Comparison of ENCODE assay signal across 8 cellular contexts in the genomic region with DNA sequence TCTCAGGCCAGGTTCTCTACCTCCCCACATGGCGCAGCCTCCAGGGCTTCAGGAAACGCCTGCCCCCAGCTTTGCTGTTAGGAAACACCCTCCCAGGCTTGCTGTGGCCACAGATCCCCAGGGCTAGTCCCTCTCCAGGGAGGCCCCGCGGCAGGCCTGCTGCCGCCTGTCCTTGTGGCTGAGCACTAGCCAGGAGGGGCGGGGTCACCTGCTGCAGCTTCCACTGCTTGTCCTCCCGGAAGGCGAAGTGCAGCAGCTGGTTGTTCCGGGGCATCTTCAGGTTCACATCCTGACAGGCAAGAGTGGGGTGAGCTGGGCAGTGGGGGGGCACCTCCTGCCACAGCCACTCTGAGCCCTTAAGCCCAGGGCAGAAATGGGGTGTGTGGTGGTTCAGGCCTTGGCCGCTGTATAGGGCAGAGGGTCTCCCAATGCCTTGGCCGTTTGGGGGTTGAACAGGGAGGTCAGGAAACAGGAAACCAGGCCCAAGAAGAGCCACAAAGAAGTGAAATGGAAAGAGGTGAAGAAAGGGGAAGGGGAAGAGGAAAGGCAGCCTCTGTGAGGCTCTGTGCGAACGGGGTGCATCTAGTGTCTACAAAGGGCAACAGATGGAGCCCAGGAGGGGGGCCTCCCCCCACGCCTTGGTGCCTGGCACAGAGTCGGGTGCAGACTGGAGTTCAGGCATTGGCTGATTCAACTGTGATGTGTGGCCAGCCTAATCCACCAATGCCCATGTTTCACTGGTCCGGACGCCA. TPM values are rescaled to one million over a fixed set of nuclear protein-coding genes. Genes with fewer than 3 reads are reported as not detected.
DNase-seq lines count a peak whose midpoint lies in the region; ATAC-seq and TF ChIP-seq lines count a peak whose summit lies in the region.

No MANE protein-coding gene starts in this region.

- H3K36me3 ChIP-seq in Caco-2 (ENCODE audit: control insufficient read depth, insufficient read depth, low read length) (no peaks in the 10 kb centered on the region), liver (ENCODE audit: control insufficient read depth in 4 of 4, insufficient read depth in 3 of 4, low read depth in 1 of 4, low read length in 3 of 4) (peaks cover 2 to 26% (median 10%) of the 10 kb centered on the region in 4 donors), uterus (no peaks in the 10 kb centered on the region)

- intact Hi-C loops in Caco-2 (cut with micrococcal nuclease; ENCODE audit: unreplicated experiment) (loop anchor here (5.0 kb wide), 1 partner anchor 108 kb away; the partner anchor contains the start of gene NUDT16L1), uterus (cut with DNase I; ENCODE audit: low total_unique reads) (loop anchor here (5.0 kb wide), 1 partner anchor 33 kb away; the partner anchor contains the start of gene ZNF500)

- POLR2A ChIA-PET in Caco-2 (lab: Charles Lee), result no interaction called here
- POLR2A ChIA-PET in activated naive CD8-positive, alpha-beta T cell treated with anti-CD3 and anti-CD28 coated beads, Interleukin-2, amount 10 ng/mL, durations not matched to agents 7 days and 5 days (lab: Charles Lee), result no interaction called here

- no peak overlapping the region for H3K9ac ChIP-seq in liver (ENCODE audit: low read depth in 1 of 2, low read length in 2 of 2)

- no TSS peak for BruUV-seq in Caco-2 (replicated peaks; lab: Mats Ljungman, UMichigan)

- H3K27me3 Mint-ChIP-seq in Caco-2 (ENCODE audit: insufficient read depth, unreplicated experiment), result no peaks in the 10 kb centered on the region
- H3K27me3 Mint-ChIP-seq in activated naive CD8-positive, alpha-beta T cell treated with anti-CD3 and anti-CD28 coated beads, Interleukin-2, amount 10 ng/mL, durations not matched to agents 7 days and 5 days, result no peaks in the 10 kb centered on the region

- no peak for TF ChIP-seq POLR2A in uterus (IDR thresholded peaks at IDR 0.05)

- H3K9me3 Mint-ChIP-seq in Caco-2 (ENCODE audit: unreplicated experiment), result no peaks in the 10 kb centered on the region
- no peaks in the 10 kb centered on the region for H3K9me3 Mint-ChIP-seq in activated naive CD8-positive, alpha-beta T cell treated with anti-CD3 and anti-CD28 coated beads, Interleukin-2, amount 10 ng/mL, durations not matched to agents 7 days and 5 days

- no peak for ATAC-seq in activated naive CD8-positive, alpha-beta T cell treated with anti-CD3 and anti-CD28 coated beads, Interleukin-2, amount 10 ng/mL, durations not matched to agents 7 days and 5 days (ENCODE audit: low read depth)

- H3K4me1 Mint-ChIP-seq in Caco-2 (ENCODE audit: low read depth, unreplicated experiment), result peaks cover 10% of the 10 kb centered on the region
- H3K4me1 Mint-ChIP-seq in activated naive CD8-positive, alpha-beta T cell treated with anti-CD3 and anti-CD28 coated beads, Interleukin-2, amount 10 ng/mL, durations not matched to agents 7 days and 5 days, result peaks cover 12% of the 10 kb centered on the region

- WGBS in liver, result 69% methylated on average over 17 of the region's 17 CpGs

- DNase-seq in Caco-2 (no peak), HL-60 (ENCODE audit: low read depth in 1 of 2, low spot score in 1 of 2) (peak; percentile 88 to 94), NCI-H1048 (lab: John Stamatoyannopoulos, UW) (no peak), uterus (no peak), NCI-H345 treated with DMSO at 0.1 percent for 48 hours (lab: John Stamatoyannopoulos, UW; ENCODE audit: unreplicated experiment) (no peak)
- no peak for DNase-seq in activated naive CD8-positive, alpha-beta T cell treated with anti-CD3 and anti-CD28 coated beads, Interleukin-2, amount 10 ng/mL, durations not matched to agents 7 days and 5 days
- no peak for DNase-seq in stimulated activated CD4-positive, alpha-beta T cell treated with anti-CD3 and anti-CD28 coated beads, Interleukin-4, amount 100 ng/mL, for 24 hours

- H3K4me1 ChIP-seq in Caco-2 (peaks cover 9% of the 10 kb centered on the region; the same call in 1 of the 2 replicates), liver (ENCODE audit: control insufficient read depth in 4 of 4, insufficient read depth in 4 of 4, low read length in 3 of 4) (peaks cover 0 to 37% (median 11%) of the 10 kb centered on the region in 4 donors), uterus (peaks cover 0 to 11% of the 10 kb centered on the region in 2 donors)

- H3K27ac ChIP-seq in HL-60 (replicated peaks) (peak overlapping the region; percentile 81), liver (ENCODE audit: low read depth in 1 of 2, low read length in 2 of 2) (no peak overlapping the region), uterus (no peak overlapping the region)

- TF ChIP-seq RAD21 in liver (IDR thresholded peaks at IDR 0.05), result no peak

- no peaks in the 10 kb centered on the region for H3K27me3 ChIP-seq in Caco-2 (replicated peaks; ENCODE audit: control insufficient read depth, insufficient read depth, low read length)
- no peaks in the 10 kb centered on the region for H3K27me3 ChIP-seq in HL-60 (ENCODE audit: insufficient read depth, poor library complexity, severe bottlenecking)
- H3K27me3 ChIP-seq in liver (ENCODE audit: control insufficient read depth in 4 of 4, insufficient read depth in 4 of 4, low read length in 3 of 4), result no peaks in the 10 kb centered on the region
- no peaks in the 10 kb centered on the region for H3K27me3 ChIP-seq in uterus

- peaks cover 33% of the 10 kb centered on the region for H3K36me3 Mint-ChIP-seq in Caco-2 (ENCODE audit: insufficient read depth, unreplicated experiment)
- H3K36me3 Mint-ChIP-seq in activated naive CD8-positive, alpha-beta T cell treated with anti-CD3 and anti-CD28 coated beads, Interleukin-2, amount 10 ng/mL, durations not matched to agents 7 days and 5 days, result peaks cover 6% of the 10 kb centered on the region

- H3K9me3 ChIP-seq in Caco-2, result no peaks in the 10 kb centered on the region
- no peaks in the 10 kb centered on the region for H3K9me3 ChIP-seq in liver (ENCODE audit: control insufficient read depth in 4 of 4, low read length in 3 of 4)
- no peaks in the 10 kb centered on the region for H3K9me3 ChIP-seq in uterus

- no peak overlapping the region for H3K27ac Mint-ChIP-seq in Caco-2 (ENCODE audit: unreplicated experiment)
- H3K27ac Mint-ChIP-seq in activated naive CD8-positive, alpha-beta T cell treated with anti-CD3 and anti-CD28 coated beads, Interleukin-2, amount 10 ng/mL, durations not matched to agents 7 days and 5 days, result peak overlapping the region; percentile 18

- H3K4me3 Mint-ChIP-seq in Caco-2 (ENCODE audit: unreplicated experiment), result peak overlapping the region; percentile 77
- peak overlapping the region; percentile 66 for H3K4me3 Mint-ChIP-seq in activated naive CD8-positive, alpha-beta T cell treated with anti-CD3 and anti-CD28 coated beads, Interleukin-2, amount 10 ng/mL, durations not matched to agents 7 days and 5 days

- H3K4me3 ChIP-seq in Caco-2 (ENCODE audit: low read depth, low read length) (no peak overlapping the region), HL-60 (replicated peaks; ENCODE audit: insufficient read depth, low read length) (peak overlapping the region; percentile 71), liver (ENCODE audit: low read depth in 1 of 3, low read length in 3 of 3) (no peak overlapping the region), uterus (no peak overlapping the region)

- CTCF ChIA-PET in Caco-2 (lab: Charles Lee), result no interaction called here

- TF ChIP-seq CTCF in Caco-2 (IDR thresholded peaks at IDR 0.05; ENCODE audit: insufficient read depth in 1 of 2, low read depth in 1 of 2, low read length in 1 of 2, severe bottlenecking in 1 of 2, unreplicated experiment in 1 of 2), result no peak
- TF ChIP-seq CTCF in HL-60 (IDR thresholded peaks at IDR 0.05; ENCODE audit: insufficient read depth, low read length), result no peak
- TF ChIP-seq CTCF in liver (IDR thresholded peaks at IDR 0.05; ENCODE audit: low read depth, low read length, missing input control), result no peak
- no peak for TF ChIP-seq CTCF in uterus (IDR thresholded peaks at IDR 0.05)

TF ChIP-seq in liver, 16 proteins besides CTCF, POLR2A, EP300 and RAD21:
- TF ChIP-seq NR2F2 (IDR thresholded peaks at IDR 0.05), result peak; percentile 25
- no peak for TF ChIP-seq HNF4A (conservative IDR thresholded peaks at IDR 0.05)

RNA-seq across cellular contexts. Expression of gene ROGDI, which starts 2.0 kb away (rescaled TPM):
- total RNA-seq in Caco-2 (2022), result 18.2 and 19.0 TPM in 2 replicates
- 10 to 100 TPM in 1 of 2 experiments, 1 to 10 TPM in 1; 9.5 to 10.3 TPM for total RNA-seq in activated naive CD8-positive, alpha-beta T cell treated with anti-CD3 and anti-CD28 coated beads, Interleukin-2, amount 10 ng/mL, durations not matched to agents 7 days and 5 days
- total RNA-seq in liver, result 10 to 100 TPM; 14.0 to 28.1 TPM
- polyA plus RNA-seq in liver, result 10 to 100 TPM; 16.1 to 18.6 TPM
- total RNA-seq in uterus, result 10 to 100 TPM in 3 of 4 donors, 1 to 10 TPM in 1; 7.9 to 70.6 (median 21.5) TPM

RNA-seq across cellular contexts. Expression of gene SMIM22, which starts 5.3 kb away (rescaled TPM):
- total RNA-seq in Caco-2 (2022) (not detected in 2 replicates), liver (1 to 10 TPM in 1 of 2 donors, not detected in 1; 1.2 TPM), uterus (1 to 10 TPM in 1 of 4 donors, not detected in 3; 4.6 TPM)
- total RNA-seq in activated naive CD8-positive, alpha-beta T cell treated with anti-CD3 and anti-CD28 coated beads, Interleukin-2, amount 10 ng/mL, durations not matched to agents 7 days and 5 days, result not detected
- under 1 TPM; 0.49 to 0.72 TPM for polyA plus RNA-seq in liver

RNA-seq across cellular contexts. Expression of gene SEPTIN12, which starts 12.3 kb away (rescaled TPM):
- total RNA-seq in Caco-2 (2022) (not detected in 2 replicates), liver (not detected), uterus (not detected)
- total RNA-seq in activated naive CD8-positive, alpha-beta T cell treated with anti-CD3 and anti-CD28 coated beads, Interleukin-2, amount 10 ng/mL, durations not matched to agents 7 days and 5 days, result not detected
- polyA plus RNA-seq in liver, result not detected

RNA-seq across cellular contexts. Expression of gene ZNF500, which starts 33.5 kb away (rescaled TPM):
- total RNA-seq in Caco-2 (2022) (12.9 and 13.3 TPM in 2 replicates), liver (1 to 10 TPM; 5.9 to 7.4 TPM), uterus (10 to 100 TPM; 11.0 to 31.2 (median 20.2) TPM)
- 10 to 100 TPM; 22.5 to 23.8 TPM for total RNA-seq in activated naive CD8-positive, alpha-beta T cell treated with anti-CD3 and anti-CD28 coated beads, Interleukin-2, amount 10 ng/mL, durations not matched to agents 7 days and 5 days
- 1 to 10 TPM; 3.0 to 4.0 TPM for polyA plus RNA-seq in liver

RNA-seq across cellular contexts. Expression of gene GLYR1, which starts 46.6 kb away (rescaled TPM):
- total RNA-seq in Caco-2 (2022) (112 and 117 TPM in 2 replicates), liver (10 to 100 TPM; 43.7 to 50.2 TPM), uterus (10 to 100 TPM; 26.6 to 86.3 (median 47.1) TPM)
- 10 to 100 TPM; 91.6 to 93.1 TPM for total RNA-seq in activated naive CD8-positive, alpha-beta T cell treated with anti-CD3 and anti-CD28 coated beads, Interleukin-2, amount 10 ng/mL, durations not matched to agents 7 days and 5 days
- 10 to 100 TPM; 18.1 to 37.4 TPM for polyA plus RNA-seq in liver

Comparison
In these comparisons a context has a peak if more than half of its experiments do, and no peak if none do; other contexts are left out.
1. DNase-seq: peak in HL-60 (2 of 2); none in Caco-2 (0 of 2), activated naive CD8-positive, alpha-beta T cell treated with anti-CD3 and anti-CD28 coated beads, Interleukin-2, amount 10 ng/mL, durations not matched to agents 7 days and 5 days (single experiment), stimulated activated CD4-positive, alpha-beta T cell treated with anti-CD3 and anti-CD28 coated beads, Interleukin-4, amount 100 ng/mL, for 24 hours (single experiment), NCI-H1048 (single experiment), uterus (0 of 2) and NCI-H345 treated with DMSO at 0.1 percent for 48 hours (single experiment).